ENCODE assay signal across 18 cellular contexts in genomic region chr4:65437102-65437501, GRCh38.
DNase-seq lines count a peak whose midpoint lies in the region; ATAC-seq and TF ChIP-seq lines count a peak whose summit lies in the region.
"Had no signal": no experiment of that assay in that cellular context is flagged by ENCODE, and none has a peak within 500 bp of the region (broad histone marks: within the 10 kb centered on the region; RNA-seq: fewer than 3 reads in every experiment).

No MANE protein-coding gene starts in this region.

- ATAC-seq in GM18873 (IDR thresholded peaks at IDR 0.05; ENCODE audit: low FRiP score, unreplicated experiment) (no peak), body of pancreas (no peak)
- ATAC-seq: K562, T-cell had no signal

- H3K36me3 ChIP-seq in body of pancreas (replicated peaks in 1 of 2; ENCODE audit: insufficient read depth in 1 of 2, low read depth in 2 of 2), result no peaks in the 10 kb centered on the region
- H3K36me3 ChIP-seq: BLaER1 treated with 17β-estradiol and CSF1 and Interleukin-3, amounts not matched to agents 10 nM and 100 nM had no signal

- H3K4me1 ChIP-seq in body of pancreas, result no peaks in the 10 kb centered on the region
- H3K4me1 ChIP-seq: BLaER1 treated with 17β-estradiol and CSF1 and Interleukin-3, amounts not matched to agents 10 nM and 100 nM had no signal

- no peak for TF ChIP-seq CTCF in LNCaP clone FGC (IDR thresholded peaks at IDR 0.05; ENCODE audit: control insufficient read depth, extremely low read depth, insufficient read depth)
- TF ChIP-seq CTCF in GM20000 (IDR thresholded peaks at IDR 0.05; ENCODE audit: extremely low read depth, missing control alignments), result no peak
- TF ChIP-seq CTCF in body of pancreas (IDR thresholded peaks at IDR 0.05), result no peak

- TF ChIP-seq POLR2A in body of pancreas (IDR thresholded peaks at IDR 0.05), result no peak

- H3K4me3 ChIP-seq in LNCaP clone FGC (ENCODE audit: low read depth, low read length) (no peak overlapping the region), body of pancreas (no peak overlapping the region)
- H3K4me3 ChIP-seq: BLaER1 treated with 17β-estradiol and CSF1 and Interleukin-3, amounts not matched to agents 10 nM and 100 nM; K562; PC-9 had no signal

- intact Hi-C loops in body of pancreas (cut with DNase I), result no loop called here

- in situ Hi-C loops in KBM-7 (cut with MboI; ENCODE audit: low pct_unique_long_range_greater_than_20kb, low sequenced_read_pairs), result no loop called here

- 56 to 82% methylated on average over 1 of the region's 1 CpG for WGBS in body of pancreas, 2 donors

- no peak overlapping the region for H3K27ac ChIP-seq in body of pancreas
- H3K27ac ChIP-seq: BLaER1 treated with 17β-estradiol and CSF1 and Interleukin-3, amounts not matched to agents 10 nM and 100 nM; PC-9 had no signal

- H3K9me3 ChIP-seq in body of pancreas, result no peaks in the 10 kb centered on the region
- H3K9me3 ChIP-seq: BLaER1 treated with 17β-estradiol and CSF1 and Interleukin-3, amounts not matched to agents 10 nM and 100 nM had no signal

- peak; percentile 46 for DNase-seq in LNCaP clone FGC (ENCODE audit: low read depth)
- DNase-seq in RPMI8226, result peak; percentile 22
- DNase-seq in dermis blood vessel endothelial cell, result peak; percentile 36
- DNase-seq in myocyte (ENCODE audit: low read depth), result peak; percentile 48
- no peak for DNase-seq in GM20000 (ENCODE audit: low spot score)
- DNase-seq in KBM-7, result no peak
- DNase-seq in body of pancreas, result no peak
- DNase-seq: DMS53, GOT3, HFFc6, MM.1S, NCI-H1930, NCI-H524, PC-9, T-cell had no signal

- no peaks in the 10 kb centered on the region for H3K27me3 ChIP-seq in body of pancreas
- H3K27me3 ChIP-seq: BLaER1 treated with 17β-estradiol and CSF1 and Interleukin-3, amounts not matched to agents 10 nM and 100 nM had no signal

Comparison
In these comparisons a context has a peak if more than half of its experiments do, and no peak if none do; other contexts are left out.
1. DNase-seq: peak in LNCaP clone FGC (single experiment), RPMI8226 (single experiment), dermis blood vessel endothelial cell (single experiment) and myocyte (single experiment); none in GM20000 (single experiment), KBM-7 (single experiment) and body of pancreas (0 of 4).